In genomic region chr9:93261735-93262523, GRCh38 we compare ENCODE assay signal across 1 cellular context.
TF ChIP-seq lines count a peak whose summit lies in the region.

No MANE protein-coding gene starts in this region.

TF ChIP-seq in HepG2, 621 proteins besides CTCF, POLR2A, EP300 and RAD21:
- TF ChIP-seq PRDM4 (CRISPR knock-in tag; IDR thresholded peaks at IDR 0.05; ENCODE audit: borderline replicate concordance) = no peak
- TF ChIP-seq KDM5A (IDR thresholded peaks at IDR 0.05; ENCODE audit: borderline replicate concordance, low read length) = no peak
- no peak for TF ChIP-seq ZNF143 (CRISPR knock-in tag; IDR thresholded peaks at IDR 0.05)
- no peak for TF ChIP-seq NFKBIZ (CRISPR knock-in tag; IDR thresholded peaks at IDR 0.05)
TF ChIP-seq in HepG2: peak in this region for 0.
